In genomic region chr16:79597277-79597676, GRCh38 we compare ENCODE assay signal across 10 cellular contexts. TPM values are rescaled to one million over a fixed set of nuclear protein-coding genes. Genes with fewer than 3 reads are reported as not detected.
DNase-seq lines count a peak whose midpoint lies in the region; ATAC-seq and TF ChIP-seq lines count a peak whose summit lies in the region.
"Had no signal": no experiment of that assay in that cellular context is flagged by ENCODE, and none has a peak within 500 bp of the region (broad histone marks: within the 10 kb centered on the region; RNA-seq: fewer than 3 reads in every experiment).

No MANE protein-coding gene starts in this region.

- no peaks in the 10 kb centered on the region for H3K9me3 Mint-ChIP-seq in stimulated activated naive CD8-positive, alpha-beta T cell treated with anti-CD3 and anti-CD28 coated beads, Interleukin-15, Interleukin-2, amounts not matched to agents 100 ng/mL and 50 ng/mL, for 24 hours
- H3K9me3 Mint-ChIP-seq in endodermal cell, result no peaks in the 10 kb centered on the region
- H3K9me3 Mint-ChIP-seq in neural crest cell, result no peaks in the 10 kb centered on the region

- H3K9ac ChIP-seq in endodermal cell (ENCODE audit: extremely low read depth, low read length, poor library complexity, severe bottlenecking), result no peak overlapping the region

- H3K4me3 ChIP-seq in endodermal cell (ENCODE audit: low read length), result peak overlapping the region; percentile 81
- no peak overlapping the region for H3K4me3 ChIP-seq in H7 (ENCODE audit: insufficient read depth, low read depth, low read length)

- TF ChIP-seq CTCF in endodermal cell (conservative IDR thresholded peaks at IDR 0.05), result no peak
- no peak for TF ChIP-seq CTCF in neural crest cell (conservative IDR thresholded peaks at IDR 0.05)

- H3K36me3 ChIP-seq in endodermal cell (ENCODE audit: control insufficient read depth, insufficient read depth, low read length) (no peaks in the 10 kb centered on the region), H7 (replicated peaks; ENCODE audit: control insufficient read depth, insufficient read depth, low read length) (no peaks in the 10 kb centered on the region)

- H3K27me3 Mint-ChIP-seq in stimulated activated naive CD8-positive, alpha-beta T cell treated with anti-CD3 and anti-CD28 coated beads, Interleukin-15, Interleukin-2, amounts not matched to agents 100 ng/mL and 50 ng/mL, for 24 hours, result peaks cover 66% of the 10 kb centered on the region
- peaks cover 18% of the 10 kb centered on the region for H3K27me3 Mint-ChIP-seq in endodermal cell (ENCODE audit: insufficient read depth)
- H3K27me3 Mint-ChIP-seq in neural crest cell (ENCODE audit: low read depth), result peaks cover 25% of the 10 kb centered on the region

- peak overlapping the region; percentile 79 for H3K4me3 Mint-ChIP-seq in stimulated activated naive CD8-positive, alpha-beta T cell treated with anti-CD3 and anti-CD28 coated beads, Interleukin-15, Interleukin-2, amounts not matched to agents 100 ng/mL and 50 ng/mL, for 24 hours
- H3K4me3 Mint-ChIP-seq in endodermal cell, result peak overlapping the region; percentile 69
- peak overlapping the region; percentile 90 for H3K4me3 Mint-ChIP-seq in neural crest cell

- no peak for ATAC-seq in stimulated activated naive CD8-positive, alpha-beta T cell treated with anti-CD3 and anti-CD28 coated beads, Interleukin-15, Interleukin-2, amounts not matched to agents 100 U/mL and 50 U/mL, for 24 hours
- ATAC-seq in HG03571 (IDR thresholded peaks at IDR 0.05; ENCODE audit: unreplicated experiment), result no peak

- no peak overlapping the region for H3K27ac ChIP-seq in endodermal cell (ENCODE audit: low read depth, low read length)
- H3K27ac ChIP-seq: VCaP had no signal

- H3K9me3 ChIP-seq in endodermal cell (ENCODE audit: control insufficient read depth, low read length), result no peaks in the 10 kb centered on the region

- H3K27ac Mint-ChIP-seq in stimulated activated naive CD8-positive, alpha-beta T cell treated with anti-CD3 and anti-CD28 coated beads, Interleukin-15, Interleukin-2, amounts not matched to agents 100 ng/mL and 50 ng/mL, for 24 hours, result peak overlapping the region; percentile 66
- H3K27ac Mint-ChIP-seq in endodermal cell (no peak overlapping the region), neural crest cell (ENCODE audit: unreplicated experiment) (no peak overlapping the region)

- H3K4me1 Mint-ChIP-seq in stimulated activated naive CD8-positive, alpha-beta T cell treated with anti-CD3 and anti-CD28 coated beads, Interleukin-15, Interleukin-2, amounts not matched to agents 100 ng/mL and 50 ng/mL, for 24 hours (ENCODE audit: low read depth), result peaks cover 32% of the 10 kb centered on the region
- H3K4me1 Mint-ChIP-seq in endodermal cell, result peaks cover 10% of the 10 kb centered on the region
- peaks cover 59% of the 10 kb centered on the region for H3K4me1 Mint-ChIP-seq in neural crest cell

- no peak for DNase-seq in stimulated activated naive CD8-positive, alpha-beta T cell treated with anti-CD3 and anti-CD28 coated beads, Interleukin-15, Interleukin-2, amounts not matched to agents 100 U/mL and 50 U/mL, for 24 hours
- DNase-seq in endodermal cell (no peak), neural crest cell (ENCODE audit: low read depth, low spot score) (no peak), SHP77 treated with DMSO at 0.1 percent for 48 hours (lab: John Stamatoyannopoulos, UW) (no peak), NCI-H2227 (lab: John Stamatoyannopoulos, UW; ENCODE audit: unreplicated experiment) (no peak), H7 (no peak)
- DNase-seq: NCI-H2029 had no signal

- H3K36me3 Mint-ChIP-seq in stimulated activated naive CD8-positive, alpha-beta T cell treated with anti-CD3 and anti-CD28 coated beads, Interleukin-15, Interleukin-2, amounts not matched to agents 100 ng/mL and 50 ng/mL, for 24 hours (ENCODE audit: low read depth), result peaks cover 8% of the 10 kb centered on the region
- H3K36me3 Mint-ChIP-seq in endodermal cell (ENCODE audit: low read depth) (no peaks in the 10 kb centered on the region), neural crest cell (ENCODE audit: low read depth) (no peaks in the 10 kb centered on the region)

- 76 to 88% methylated on average over 3 of the region's 3 CpGs for WGBS in endodermal cell (ENCODE audit: insufficient coverage in 1 of 2, insufficient read length in 1 of 2), 2 experiments

- H3K27me3 ChIP-seq in endodermal cell (ENCODE audit: control insufficient read depth, insufficient read depth, low read length, poor library complexity, severe bottlenecking) (peaks cover 17% of the 10 kb centered on the region), H7 (ENCODE audit: control insufficient read depth, insufficient read depth, low read length) (peaks cover 19% of the 10 kb centered on the region)

- no peaks in the 10 kb centered on the region for H3K4me1 ChIP-seq in endodermal cell (ENCODE audit: control insufficient read depth, insufficient read depth, low read length)

RNA-seq across cellular contexts. Expression of gene MAF, which starts 3.3 kb away (rescaled TPM):
- total RNA-seq in endodermal cell, result 1 to 10 TPM; 1.5 to 5.1 TPM
- 12.9 TPM for polyA plus RNA-seq in endodermal cell (2013, experiment 1 of 2)
- 11.2 TPM for polyA plus RNA-seq in endodermal cell (2013, experiment 2 of 2)
- total RNA-seq in neural crest cell, result 4.1 TPM in 2 replicates
- total RNA-seq in H7 (2014; rRNA removed; shearing (Covaris generic)), result 1.9 and 5.4 TPM in 2 replicates
